In the genomic region with DNA sequence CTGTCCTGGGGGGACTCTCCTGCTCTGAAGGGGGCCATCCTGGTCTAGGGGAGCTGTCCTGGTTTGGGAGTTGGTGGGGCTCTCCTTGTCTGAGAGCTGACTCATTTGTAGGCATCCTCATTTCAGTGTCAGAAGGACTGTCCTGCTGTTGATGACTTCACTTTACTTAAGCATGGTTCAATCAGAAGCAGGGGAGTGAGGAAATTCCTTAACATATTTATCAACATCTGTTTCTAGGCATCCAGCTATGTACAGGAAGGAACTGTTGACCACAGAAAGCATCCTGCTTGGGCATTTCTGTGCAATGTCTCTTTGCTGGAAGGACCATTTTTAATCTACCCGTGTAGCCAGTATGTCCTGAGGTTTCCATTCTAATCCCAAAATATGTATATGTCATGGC, we compare ENCODE assay signal across 1 cellular context.
TF ChIP-seq lines count a peak whose summit lies in the region.

No MANE protein-coding gene starts in this region.

TF ChIP-seq in SK-N-SH, 30 proteins besides CTCF, POLR2A, EP300 and RAD21 (continued from another document):
- TF ChIP-seq, protein P1, sequence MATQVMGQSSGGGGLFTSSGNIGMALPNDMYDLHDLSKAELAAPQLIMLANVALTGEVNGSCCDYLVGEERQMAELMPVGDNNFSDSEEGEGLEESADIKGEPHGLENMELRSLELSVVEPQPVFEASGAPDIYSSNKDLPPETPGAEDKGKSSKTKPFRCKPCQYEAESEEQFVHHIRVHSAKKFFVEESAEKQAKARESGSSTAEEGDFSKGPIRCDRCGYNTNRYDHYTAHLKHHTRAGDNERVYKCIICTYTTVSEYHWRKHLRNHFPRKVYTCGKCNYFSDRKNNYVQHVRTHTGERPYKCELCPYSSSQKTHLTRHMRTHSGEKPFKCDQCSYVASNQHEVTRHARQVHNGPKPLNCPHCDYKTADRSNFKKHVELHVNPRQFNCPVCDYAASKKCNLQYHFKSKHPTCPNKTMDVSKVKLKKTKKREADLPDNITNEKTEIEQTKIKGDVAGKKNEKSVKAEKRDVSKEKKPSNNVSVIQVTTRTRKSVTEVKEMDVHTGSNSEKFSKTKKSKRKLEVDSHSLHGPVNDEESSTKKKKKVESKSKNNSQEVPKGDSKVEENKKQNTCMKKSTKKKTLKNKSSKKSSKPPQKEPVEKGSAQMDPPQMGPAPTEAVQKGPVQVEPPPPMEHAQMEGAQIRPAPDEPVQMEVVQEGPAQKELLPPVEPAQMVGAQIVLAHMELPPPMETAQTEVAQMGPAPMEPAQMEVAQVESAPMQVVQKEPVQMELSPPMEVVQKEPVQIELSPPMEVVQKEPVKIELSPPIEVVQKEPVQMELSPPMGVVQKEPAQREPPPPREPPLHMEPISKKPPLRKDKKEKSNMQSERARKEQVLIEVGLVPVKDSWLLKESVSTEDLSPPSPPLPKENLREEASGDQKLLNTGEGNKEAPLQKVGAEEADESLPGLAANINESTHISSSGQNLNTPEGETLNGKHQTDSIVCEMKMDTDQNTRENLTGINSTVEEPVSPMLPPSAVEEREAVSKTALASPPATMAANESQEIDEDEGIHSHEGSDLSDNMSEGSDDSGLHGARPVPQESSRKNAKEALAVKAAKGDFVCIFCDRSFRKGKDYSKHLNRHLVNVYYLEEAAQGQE (IDR thresholded peaks at IDR 0.05; ENCODE audit: low read depth, low read length): no peak
- TF ChIP-seq, protein P2, sequence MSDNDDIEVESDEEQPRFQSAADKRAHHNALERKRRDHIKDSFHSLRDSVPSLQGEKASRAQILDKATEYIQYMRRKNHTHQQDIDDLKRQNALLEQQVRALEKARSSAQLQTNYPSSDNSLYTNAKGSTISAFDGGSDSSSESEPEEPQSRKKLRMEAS (IDR thresholded peaks at IDR 0.05; ENCODE audit: low read depth): peak; percentile 38; the same call in 1 of the 2 replicates
- TF ChIP-seq JUND (IDR thresholded peaks at IDR 0.05) (peak; percentile 40; the same call in 1 of the 2 replicates), MEF2A (IDR thresholded peaks at IDR 0.05; ENCODE audit: borderline replicate concordance, low read depth) (no peak), ELF1 (IDR thresholded peaks at IDR 0.05) (no peak), CHD2 (IDR thresholded peaks at IDR 0.05; ENCODE audit: low read length, partially characterized antibody) (no peak), FOXJ3 (CRISPR knock-in tag; IDR thresholded peaks at IDR 0.05) (no peak), YY1 (IDR thresholded peaks at IDR 0.05; ENCODE audit: low read depth) (no peak), FOXM1 (IDR thresholded peaks at IDR 0.05; ENCODE audit: low read depth) (no peak), MXI1 (IDR thresholded peaks at IDR 0.05; ENCODE audit: low read depth, low read length) (no peak), NRF1 (IDR thresholded peaks at IDR 0.05; ENCODE audit: low read depth, low read length) (no peak), FOSL2 (IDR thresholded peaks at IDR 0.05; ENCODE audit: borderline replicate concordance, low read depth) (peak; percentile 29; the same call in 1 of the 2 replicates), GATA2 (CRISPR knock-in tag; IDR thresholded peaks at IDR 0.05) (no peak), GABPA (IDR thresholded peaks at IDR 0.05; ENCODE audit: low read depth) (no peak), POLR2AphosphoS5 (IDR thresholded peaks at IDR 0.05; ENCODE audit: low read depth, low read length) (peak; percentile 52; the same call in 1 of the 2 replicates), TCF12 (IDR thresholded peaks at IDR 0.05) (peak; percentile 94), TAF1 (IDR thresholded peaks at IDR 0.05; ENCODE audit: borderline replicate concordance, low read depth, low read length) (no peak), TEAD4 (IDR thresholded peaks at IDR 0.05; ENCODE audit: borderline replicate concordance, insufficient read depth) (peak; percentile 70; the same call in 1 of the 2 replicates), RXRA (IDR thresholded peaks at IDR 0.05; ENCODE audit: borderline replicate concordance, low read depth) (peak; percentile 61), SIN3A (IDR thresholded peaks at IDR 0.05; ENCODE audit: borderline replicate concordance, low read depth, low read length) (no peak), SMC3 (IDR thresholded peaks at IDR 0.05; ENCODE audit: low read depth, low read length) (no peak)
- TF ChIP-seq, protein P3, sequence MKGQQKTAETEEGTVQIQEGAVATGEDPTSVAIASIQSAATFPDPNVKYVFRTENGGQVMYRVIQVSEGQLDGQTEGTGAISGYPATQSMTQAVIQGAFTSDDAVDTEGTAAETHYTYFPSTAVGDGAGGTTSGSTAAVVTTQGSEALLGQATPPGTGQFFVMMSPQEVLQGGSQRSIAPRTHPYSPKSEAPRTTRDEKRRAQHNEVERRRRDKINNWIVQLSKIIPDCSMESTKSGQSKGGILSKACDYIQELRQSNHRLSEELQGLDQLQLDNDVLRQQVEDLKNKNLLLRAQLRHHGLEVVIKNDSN (IDR thresholded peaks at IDR 0.05; ENCODE audit: borderline replicate concordance, low read depth): no peak
- TF ChIP-seq, protein P4, sequence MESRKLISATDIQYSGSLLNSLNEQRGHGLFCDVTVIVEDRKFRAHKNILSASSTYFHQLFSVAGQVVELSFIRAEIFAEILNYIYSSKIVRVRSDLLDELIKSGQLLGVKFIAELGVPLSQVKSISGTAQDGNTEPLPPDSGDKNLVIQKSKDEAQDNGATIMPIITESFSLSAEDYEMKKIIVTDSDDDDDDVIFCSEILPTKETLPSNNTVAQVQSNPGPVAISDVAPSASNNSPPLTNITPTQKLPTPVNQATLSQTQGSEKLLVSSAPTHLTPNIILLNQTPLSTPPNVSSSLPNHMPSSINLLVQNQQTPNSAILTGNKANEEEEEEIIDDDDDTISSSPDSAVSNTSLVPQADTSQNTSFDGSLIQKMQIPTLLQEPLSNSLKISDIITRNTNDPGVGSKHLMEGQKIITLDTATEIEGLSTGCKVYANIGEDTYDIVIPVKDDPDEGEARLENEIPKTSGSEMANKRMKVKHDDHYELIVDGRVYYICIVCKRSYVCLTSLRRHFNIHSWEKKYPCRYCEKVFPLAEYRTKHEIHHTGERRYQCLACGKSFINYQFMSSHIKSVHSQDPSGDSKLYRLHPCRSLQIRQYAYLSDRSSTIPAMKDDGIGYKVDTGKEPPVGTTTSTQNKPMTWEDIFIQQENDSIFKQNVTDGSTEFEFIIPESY (IDR thresholded peaks at IDR 0.05; ENCODE audit: borderline replicate concordance, low read depth): 0 out of 2 replicates have a peak, but pooled peaks have one; percentile 14
- TF ChIP-seq, protein P5, sequence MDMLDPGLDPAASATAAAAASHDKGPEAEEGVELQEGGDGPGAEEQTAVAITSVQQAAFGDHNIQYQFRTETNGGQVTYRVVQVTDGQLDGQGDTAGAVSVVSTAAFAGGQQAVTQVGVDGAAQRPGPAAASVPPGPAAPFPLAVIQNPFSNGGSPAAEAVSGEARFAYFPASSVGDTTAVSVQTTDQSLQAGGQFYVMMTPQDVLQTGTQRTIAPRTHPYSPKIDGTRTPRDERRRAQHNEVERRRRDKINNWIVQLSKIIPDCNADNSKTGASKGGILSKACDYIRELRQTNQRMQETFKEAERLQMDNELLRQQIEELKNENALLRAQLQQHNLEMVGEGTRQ (IDR thresholded peaks at IDR 0.05; ENCODE audit: borderline replicate concordance, low read depth, low read length): no peak
TF ChIP-seq in SK-N-SH: peak in this region for 9.
